Comparison of ENCODE assay signal across 9 cellular contexts in the genomic region with DNA sequence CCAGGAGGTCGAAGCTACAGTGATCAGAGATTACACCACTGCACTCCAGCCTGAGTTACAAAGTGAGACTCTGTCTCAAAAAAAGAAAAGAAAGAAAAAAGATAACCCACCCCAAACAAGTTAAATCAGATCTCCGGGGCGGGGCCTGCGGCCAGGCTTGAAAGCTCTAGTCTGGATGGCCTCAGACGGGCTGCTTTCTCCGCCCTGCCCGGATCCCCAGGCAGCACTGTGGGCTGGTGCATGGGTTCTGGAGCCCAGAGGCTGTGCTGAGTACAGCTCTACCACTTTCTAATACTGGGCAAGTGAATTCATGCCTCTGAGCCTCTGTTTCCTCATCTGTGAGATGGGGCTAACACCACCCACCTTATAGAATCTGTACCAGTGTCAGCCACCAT.
DNase-seq lines count a peak whose midpoint lies in the region; ATAC-seq and TF ChIP-seq lines count a peak whose summit lies in the region.
"Had no signal": no experiment of that assay in that cellular context is flagged by ENCODE, and none has a peak within 500 bp of the region (broad histone marks: within the 10 kb centered on the region; RNA-seq: fewer than 3 reads in every experiment).

No MANE protein-coding gene starts in this region.

- ATAC-seq in heart left ventricle (no peak), Right ventricle myocardium inferior (no peak), natural killer cell (no peak), GM18517 (IDR thresholded peaks at IDR 0.05; ENCODE audit: unreplicated experiment) (no peak)
- no peak for ATAC-seq in stimulated activated naive B cell treated with anti-CD40 and anti-IgM and Interleukin-4, amounts not matched to agents 10 μg/mL and 1 μg/mL and 100 μg/mL, for 72 hours (replicated peaks)

- DNase-seq in heart left ventricle (peak in 1 of 5 donors; percentile 32), Right ventricle myocardium inferior (ENCODE audit: missing footprints) (no peak), chondrocyte (ENCODE audit: low spot score) (no peak), natural killer cell (no peak), vagina (ENCODE audit: extremely low spot score in 2 of 2) (no peak), erythroblast (lab: John Stamatoyannopoulos, UW) (no peak)
- no peak for DNase-seq in stimulated activated naive B cell treated with anti-CD40 and anti-IgM and Interleukin-4, amounts not matched to agents 10 μg/mL and 1 μg/mL and 100 μg/mL, for 72 hours
- DNase-seq: activated T-cell treated with anti-CD3 and anti-CD28 coated beads, Interleukin-2, amount 50 U/mL, for 1 hour had no signal

- H3K4me1 Mint-ChIP-seq in chondrocyte (ENCODE audit: low read depth) = peaks cover 85% of the 10 kb centered on the region
- H3K4me1 Mint-ChIP-seq in natural killer cell = peaks cover 39 to 74% of the 10 kb centered on the region in 2 donors
- peaks cover 16 to 33% of the 10 kb centered on the region in 2 donors for H3K4me1 Mint-ChIP-seq in stimulated activated naive B cell treated with anti-CD40 and anti-IgM and Interleukin-4, amounts not matched to agents 10 μg/mL and 1 μg/mL and 100 μg/mL, for 72 hours

- no peaks in the 10 kb centered on the region for H3K9me3 ChIP-seq in heart left ventricle
- H3K9me3 ChIP-seq in vagina = no peaks in the 10 kb centered on the region

- no peaks in the 10 kb centered on the region for H3K27me3 Mint-ChIP-seq in chondrocyte (ENCODE audit: low read depth)
- no peaks in the 10 kb centered on the region for H3K27me3 Mint-ChIP-seq in natural killer cell (ENCODE audit: low read depth in 2 of 2)
- H3K27me3 Mint-ChIP-seq in stimulated activated naive B cell treated with anti-CD40 and anti-IgM and Interleukin-4, amounts not matched to agents 10 μg/mL and 1 μg/mL and 100 μg/mL, for 72 hours = no peaks in the 10 kb centered on the region

- H3K36me3 ChIP-seq in heart left ventricle (peaks cover 0 to 3% (median 0%) of the 10 kb centered on the region in 9 donors), vagina (no peaks in the 10 kb centered on the region)

- no peak for TF ChIP-seq CTCF in heart left ventricle (IDR thresholded peaks at IDR 0.05)
- TF ChIP-seq CTCF in chondrocyte (IDR thresholded peaks at IDR 0.05) = no peak
- TF ChIP-seq CTCF in natural killer cell (IDR thresholded peaks at IDR 0.05) = no peak
- TF ChIP-seq CTCF in vagina (IDR thresholded peaks at IDR 0.05) = no peak

- H3K4me3 ChIP-seq in heart left ventricle (no peak overlapping the region), vagina (no peak overlapping the region)

- intact Hi-C loops in heart left ventricle (cut with DNase I) (loop anchor here in 3 of 10 donors (5.0 kb wide), 2 partner anchors 35 to 40 kb away; no protein-coding TSS in a partner anchor), Right ventricle myocardium inferior (cut with DNase I) (loop anchor here (2.0 to 5.0 kb wide), 3 partner anchors 40 to 226 kb away; no protein-coding TSS in a partner anchor), natural killer cell (cut with micrococcal nuclease) (no loop called here), vagina (cut with DNase I) (no loop called here)

- no peak for TF ChIP-seq POLR2A in heart left ventricle (IDR thresholded peaks at IDR 0.05)
- TF ChIP-seq POLR2A in vagina (IDR thresholded peaks at IDR 0.05) = no peak
- TF ChIP-seq POLR2A in erythroblast (IDR thresholded peaks at IDR 0.05; ENCODE audit: low read length) = no peak

- H3K27me3 ChIP-seq in heart left ventricle (no peaks in the 10 kb centered on the region), vagina (no peaks in the 10 kb centered on the region)

- H3K4me3 Mint-ChIP-seq in chondrocyte (ENCODE audit: unreplicated experiment) (no peak overlapping the region), natural killer cell (no peak overlapping the region)
- H3K4me3 Mint-ChIP-seq in stimulated activated naive B cell treated with anti-CD40 and anti-IgM and Interleukin-4, amounts not matched to agents 10 μg/mL and 1 μg/mL and 100 μg/mL, for 72 hours = no peak overlapping the region

- peaks cover 1% of the 10 kb centered on the region for H3K36me3 Mint-ChIP-seq in chondrocyte (ENCODE audit: low read depth)
- no peaks in the 10 kb centered on the region for H3K36me3 Mint-ChIP-seq in natural killer cell
- no peaks in the 10 kb centered on the region for H3K36me3 Mint-ChIP-seq in stimulated activated naive B cell treated with anti-CD40 and anti-IgM and Interleukin-4, amounts not matched to agents 10 μg/mL and 1 μg/mL and 100 μg/mL, for 72 hours

- H3K9me3 Mint-ChIP-seq in chondrocyte (ENCODE audit: low read depth) (no peaks in the 10 kb centered on the region), natural killer cell (no peaks in the 10 kb centered on the region)
- no peaks in the 10 kb centered on the region for H3K9me3 Mint-ChIP-seq in stimulated activated naive B cell treated with anti-CD40 and anti-IgM and Interleukin-4, amounts not matched to agents 10 μg/mL and 1 μg/mL and 100 μg/mL, for 72 hours

- H3K4me1 ChIP-seq in heart left ventricle (peaks cover 57 to 100% (median 98%) of the 10 kb centered on the region in 12 donors), vagina (peaks cover 98% of the 10 kb centered on the region)

- WGBS in heart left ventricle, 4 donors = 73 to 92% (median 85%) methylated on average over 7 of the region's 7 CpGs

- H3K27ac Mint-ChIP-seq in chondrocyte (ENCODE audit: unreplicated experiment) (peak overlapping the region; percentile 98), natural killer cell (peak overlapping the region; percentile 56 to 71)
- H3K27ac Mint-ChIP-seq in stimulated activated naive B cell treated with anti-CD40 and anti-IgM and Interleukin-4, amounts not matched to agents 10 μg/mL and 1 μg/mL and 100 μg/mL, for 72 hours = no peak overlapping the region

- peak overlapping the region; percentile 88 to 98 (median 94) for H3K27ac ChIP-seq in heart left ventricle
- peak overlapping the region; percentile 88 for H3K27ac ChIP-seq in vagina
